15 cellular contexts compared by ENCODE assay signal in genomic region chr1:152080494-152080893, GRCh38. TPM values are rescaled to one million over a fixed set of nuclear protein-coding genes. Genes with fewer than 3 reads are reported as not detected.
"Had no signal": no experiment of that assay in that cellular context is flagged by ENCODE, and none has a peak within 500 bp of the region (broad histone marks: within the 10 kb centered on the region; RNA-seq: fewer than 3 reads in every experiment).

No MANE protein-coding gene starts in this region.

RNA-seq across cellular contexts. Expression of gene TCHHL1, which starts 8.4 kb away (rescaled TPM):
- total RNA-seq: activated B cell treated with CpG ODN at 0.5 μM for 24 hours; activated CD4-positive, alpha-beta memory T cell treated with anti-CD3 and anti-CD28 coated beads for 36 hours; activated CD4-positive, alpha-beta memory T cell treated with anti-CD3 and anti-CD28 coated beads, Interleukin-2, amount 10 ng/mL, durations not matched to agents 7 days and 5 days; activated CD4-positive, alpha-beta T cell treated with anti-CD3 and anti-CD28 coated beads for 36 hours; activated CD4-positive, alpha-beta T cell treated with anti-CD3 and anti-CD28 coated beads, Interleukin-2, amount 10 ng/mL, durations not matched to agents 24 days and 14 days; activated CD4-positive, alpha-beta T cell treated with anti-CD3 and anti-CD28 coated beads, Interleukin-2, amount 10 ng/mL, durations not matched to agents 7 days and 5 days; activated CD8-positive, alpha-beta memory T cell treated with anti-CD3 and anti-CD28 coated beads for 36 hours; activated CD8-positive, alpha-beta memory T cell treated with anti-CD3 and anti-CD28 coated beads, Interleukin-2, amount 10 ng/mL, durations not matched to agents 7 days and 5 days; activated CD8-positive, alpha-beta T cell treated with anti-CD3 and anti-CD28 coated beads for 36 hours; activated CD8-positive, alpha-beta T cell treated with anti-CD3 and anti-CD28 coated beads, Interleukin-2, amount 10 ng/mL, durations not matched to agents 7 days and 5 days; T-cell; T-helper 1 cell treated with Interleukin-12 subunit alpha and Interleukin-12 subunit beta and Interleukin-4 antibody, amounts not matched to agents 30 ng/mL and 1 ng/mL, for 36 hours; T-helper 17 cell; T-helper 2 cell treated with Interferon-gamma antibody and Interleukin-4, amounts not matched to agents 100 ng/mL and 5 ng/mL, for 36 hours; WTC11 had no signal

RNA-seq across cellular contexts. Expression of gene TCHH, which starts 34.8 kb away (rescaled TPM):
- total RNA-seq: activated B cell treated with CpG ODN at 0.5 μM for 24 hours; activated CD4-positive, alpha-beta memory T cell treated with anti-CD3 and anti-CD28 coated beads for 36 hours; activated CD4-positive, alpha-beta T cell treated with anti-CD3 and anti-CD28 coated beads, Interleukin-2, amount 10 ng/mL, durations not matched to agents 24 days and 14 days; activated CD8-positive, alpha-beta T cell treated with anti-CD3 and anti-CD28 coated beads for 36 hours had no signal
